Comparison of ENCODE assay signal across 35 cellular contexts in genomic region chr12:65508281-65509035, GRCh38.
"Had no signal": no experiment of that assay in that cellular context is flagged by ENCODE, and none has a peak within 500 bp of the region (broad histone marks: within the 10 kb centered on the region; RNA-seq: fewer than 3 reads in every experiment).

No MANE protein-coding gene starts in this region.

- H3K27ac Mint-ChIP-seq: activated B cell treated with CpG ODN at 0.5 μM for 24 hours; activated CD4-positive, alpha-beta memory T cell treated with anti-CD3 and anti-CD28 coated beads for 36 hours; activated CD8-positive, alpha-beta memory T cell treated with anti-CD3 and anti-CD28 coated beads, Interleukin-2, amount 10 ng/mL, durations not matched to agents 7 days and 5 days; activated naive CD8-positive, alpha-beta T cell treated with anti-CD3 and anti-CD28 coated beads for 36 hours had no signal

- H3K4me3 Mint-ChIP-seq: activated B cell treated with CpG ODN at 0.5 μM for 24 hours; activated CD4-positive, alpha-beta memory T cell treated with anti-CD3 and anti-CD28 coated beads for 36 hours; activated CD8-positive, alpha-beta memory T cell treated with anti-CD3 and anti-CD28 coated beads, Interleukin-2, amount 10 ng/mL, durations not matched to agents 7 days and 5 days; activated naive CD8-positive, alpha-beta T cell treated with anti-CD3 and anti-CD28 coated beads for 36 hours had no signal

- H3K4me1 Mint-ChIP-seq: activated B cell treated with CpG ODN at 0.5 μM for 24 hours; activated CD8-positive, alpha-beta memory T cell treated with anti-CD3 and anti-CD28 coated beads, Interleukin-2, amount 10 ng/mL, durations not matched to agents 7 days and 5 days; activated naive CD8-positive, alpha-beta T cell treated with anti-CD3 and anti-CD28 coated beads for 36 hours had no signal

- H3K27me3 Mint-ChIP-seq: activated B cell treated with CpG ODN at 0.5 μM for 24 hours; activated CD4-positive, alpha-beta memory T cell treated with anti-CD3 and anti-CD28 coated beads for 36 hours; activated CD8-positive, alpha-beta memory T cell treated with anti-CD3 and anti-CD28 coated beads, Interleukin-2, amount 10 ng/mL, durations not matched to agents 7 days and 5 days had no signal

- DNase-seq: activated B cell treated with CpG ODN at 0.5 μM for 24 hours; activated CD4-positive, alpha-beta memory T cell treated with anti-CD3 and anti-CD28 coated beads for 36 hours; activated CD4-positive, alpha-beta T cell treated with anti-CD3 and anti-CD28 coated beads for 4 hours; activated CD4-positive, alpha-beta T cell treated with anti-CD3 and anti-CD28 coated beads, Interleukin-2, amount 50 U/mL, for 1 hour; activated CD4-positive, CD25-positive, alpha-beta regulatory T cell treated with anti-CD3 and anti-CD28 coated beads, Interleukin-2, amount 50 U/mL, for 72 hours; activated CD8-positive, alpha-beta memory T cell treated with anti-CD3 and anti-CD28 coated beads for 24 hours; activated CD8-positive, alpha-beta memory T cell treated with anti-CD3 and anti-CD28 coated beads, Interleukin-2, amount 10 ng/mL, durations not matched to agents 7 days and 5 days; activated CD8-positive, alpha-beta memory T cell treated with anti-CD3 and anti-CD28 coated beads, Interleukin-2, amount 50 U/mL, for 48 hours; activated effector memory CD4-positive, alpha-beta T cell treated with Interleukin-2 at 50 U/mL for 16 hours; activated naive CD4-positive, alpha-beta T cell; activated naive CD4-positive, alpha-beta T cell treated with anti-CD3 and anti-CD28 coated beads, Interleukin-2, amount 50 U/mL, for 16 hours; activated naive CD8-positive, alpha-beta T cell treated with anti-CD3 and anti-CD28 coated beads for 36 hours; activated T-cell treated with anti-CD3 and anti-CD28 coated beads, Interleukin-2, amount 50 U/mL, for 48 hours; amniotic stem cell; aorta; MM.1S; MV-4-11; NCI-H1092; NCI-H1436 treated with DMSO at 0.1 percent for 48 hours; NCI-H1694 treated with DMSO at 0.1 percent for 48 hours; NCI-H2029 treated with DMSO at 0.1 percent for 48 hours; NCI-H2107; NCI-H2171; NCI-H510A; NCI-H526; NCI-H748 treated with DMSO at 0.1 percent for 48 hours; OCI-M1; Right ventricle myocardium superior; SW 1271; T-helper 1 cell; T-helper 2 cell; T-helper 9 cell had no signal

- H3K9ac ChIP-seq: KMS-11 had no signal

- H3K27ac ChIP-seq: cardiac muscle cell, KMS-11, VCaP had no signal

- H3K4me3 ChIP-seq: cardiac muscle cell had no signal

- H3K36me3 Mint-ChIP-seq: activated CD4-positive, alpha-beta memory T cell treated with anti-CD3 and anti-CD28 coated beads for 36 hours; activated CD8-positive, alpha-beta memory T cell treated with anti-CD3 and anti-CD28 coated beads, Interleukin-2, amount 10 ng/mL, durations not matched to agents 7 days and 5 days; activated naive CD8-positive, alpha-beta T cell treated with anti-CD3 and anti-CD28 coated beads for 36 hours had no signal

- H3K36me3 ChIP-seq: cardiac muscle cell had no signal

- H3K9me3 Mint-ChIP-seq: activated B cell treated with CpG ODN at 0.5 μM for 24 hours; activated CD4-positive, alpha-beta memory T cell treated with anti-CD3 and anti-CD28 coated beads for 36 hours; activated naive CD8-positive, alpha-beta T cell treated with anti-CD3 and anti-CD28 coated beads for 36 hours had no signal

- H3K27me3 ChIP-seq: cardiac muscle cell had no signal

- H3K4me2 ChIP-seq: KMS-11 had no signal
